8 cellular contexts compared by ENCODE assay signal in the genomic region with DNA sequence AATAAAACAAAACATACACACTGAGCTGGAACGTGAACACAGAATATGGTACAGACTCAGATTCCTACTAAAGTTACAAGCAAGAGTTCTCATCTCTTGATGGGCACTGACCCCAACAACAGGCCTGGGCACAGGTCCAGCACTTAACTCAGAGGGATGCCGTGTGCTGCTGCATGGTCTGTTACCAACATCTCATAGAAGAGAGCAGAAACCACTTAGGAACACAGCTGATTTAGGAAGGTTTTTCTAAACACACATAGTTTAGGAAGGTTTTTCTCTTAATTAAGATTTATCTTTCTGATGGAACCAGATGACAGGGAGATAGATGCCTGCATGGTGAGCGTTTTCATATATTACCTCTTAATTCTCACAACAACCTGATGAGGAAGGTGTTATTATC. TPM values are rescaled to one million over a fixed set of nuclear protein-coding genes. Genes with fewer than 3 reads are reported as not detected.
DNase-seq lines count a peak whose midpoint lies in the region; ATAC-seq and TF ChIP-seq lines count a peak whose summit lies in the region.

No MANE protein-coding gene starts in this region.

- H3K4me1 ChIP-seq in right lobe of liver: peaks cover 0 to 55% (median 17%) of the 10 kb centered on the region in 4 donors

- DNase-seq in G401 (ENCODE audit: low spot score) (peak; percentile 34), NCI-H128 (lab: John Stamatoyannopoulos, UW; ENCODE audit: unreplicated experiment) (peak; percentile 55), amniotic epithelial cell (ENCODE audit: low read depth) (peak; percentile 57), right lobe of liver (peak; percentile 61 to 72 (median 64)), hippocampal formation (lab: John Stamatoyannopoulos, UW) (no peak)

- H3K27ac ChIP-seq in right lobe of liver: peak overlapping the region in 2 of 3 donors; percentile 91 to 98

- no peak for TF ChIP-seq CTCF in right lobe of liver (IDR thresholded peaks at IDR 0.05)

- ATAC-seq in right lobe of liver (peak in 2 of 4 donors; percentile 13 to 17), HG02759 (IDR thresholded peaks at IDR 0.05; ENCODE audit: unreplicated experiment) (no peak), HG03378 (IDR thresholded peaks at IDR 0.05; ENCODE audit: unreplicated experiment) (no peak), GM19463 (IDR thresholded peaks at IDR 0.05; ENCODE audit: unreplicated experiment) (no peak)

- peak; percentile 10 for TF ChIP-seq POLR2A in right lobe of liver (IDR thresholded peaks at IDR 0.05)

- intact Hi-C loops in right lobe of liver (cut with DNase I): no loop called here

- WGBS in right lobe of liver (ENCODE audit: insufficient coverage, low coverage, low lambda C conversion rate, missing lambda C conversion rate): 23% methylated on average over 2 of the region's 3 CpGs

- H3K9me3 ChIP-seq in right lobe of liver: no peaks in the 10 kb centered on the region

- peak overlapping the region; percentile 60 to 84 (median 74) for H3K4me3 ChIP-seq in right lobe of liver

- no peaks in the 10 kb centered on the region for H3K36me3 ChIP-seq in right lobe of liver

- H3K27me3 ChIP-seq in right lobe of liver: no peaks in the 10 kb centered on the region

- in situ Hi-C loops in G401 (cut with HindIII; ENCODE audit: low sequenced_read_pairs): no loop called here

RNA-seq across cellular contexts. Expression of a gene that starts 1.5 kb away (rescaled TPM):
- 15.6 and 33.7 TPM in 2 replicates for total RNA-seq in G401 (2014; rRNA removed; shearing (Covaris generic))
- 10 to 100 TPM; 19.9 to 49.8 (median 34.6) TPM for total RNA-seq in right lobe of liver

RNA-seq across cellular contexts. Expression of a gene that starts 28.7 kb away (rescaled TPM):
- total RNA-seq in G401 (2014; rRNA removed; shearing (Covaris generic)): 16.7 and 24.8 TPM in 2 replicates
- 10 to 100 TPM; 15.0 to 27.0 (median 22.2) TPM for total RNA-seq in right lobe of liver

Comparison
In these comparisons a context has a peak if more than half of its experiments do, and no peak if none do; other contexts are left out.
1. DNase-seq: peak in G401 (single experiment), NCI-H128 (single experiment), amniotic epithelial cell (single experiment) and right lobe of liver (3 of 3); none in hippocampal formation (0 of 2).